16 cellular contexts compared by ENCODE assay signal in the genomic region with DNA sequence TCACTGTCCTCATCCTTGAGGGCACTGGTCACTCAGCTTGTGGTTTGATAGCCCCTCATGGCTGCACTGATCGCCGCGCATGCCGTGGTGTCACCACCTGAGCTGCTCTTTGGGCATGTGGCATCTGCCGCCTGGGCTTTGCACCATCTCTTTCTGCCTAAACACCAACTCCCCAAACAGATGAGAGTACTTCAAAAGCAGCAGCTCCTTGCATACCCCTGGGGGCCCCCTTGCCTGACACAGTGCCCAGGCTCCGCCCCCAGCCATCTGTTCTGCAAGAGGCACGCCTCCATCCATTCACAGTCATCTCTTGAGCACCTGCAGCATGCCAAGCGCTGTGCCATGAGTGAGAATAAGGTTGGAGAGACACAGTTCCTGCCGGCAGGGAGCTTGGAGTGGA.
A peak's percentile ranks its signal among the peaks of the same experiment; 100 is the strongest.
DNase-seq lines count a peak whose midpoint lies in the region; ATAC-seq, FAIRE-seq and TF ChIP-seq lines count a peak whose summit lies in the region.
"Had no signal": no experiment of that assay in that cellular context is flagged by ENCODE, and none has a peak within 500 bp of the region (broad histone marks: within the 10 kb centered on the region; RNA-seq: fewer than 3 reads in every experiment).

No MANE protein-coding gene starts in this region.

- TF ChIP-seq CTCF in D721Med (IDR thresholded peaks at IDR 0.05; ENCODE audit: insufficient read depth, missing control alignments) = no peak
- TF ChIP-seq CTCF in DND-41 (IDR thresholded peaks at IDR 0.05; ENCODE audit: borderline replicate concordance, extremely low read depth, low read length, poor library complexity, severe bottlenecking) = no peak
- no peak for TF ChIP-seq CTCF in nephron progenitor cell (IDR thresholded peaks at IDR 0.05)
- TF ChIP-seq CTCF in A673 (conservative IDR thresholded peaks at IDR 0.05; ENCODE audit: low read depth, low read length) = no peak

- no TSS peak for BruUV-seq in A673 (replicated peaks; lab: Mats Ljungman, UMichigan)

- POLR2A ChIA-PET in A673 (lab: Charles Lee; ENCODE audit: low non-redundant PET) = no interaction called here

- no peaks in the 10 kb centered on the region for H3K36me3 Mint-ChIP-seq in nephron progenitor cell (ENCODE audit: low read depth)
- H3K36me3 Mint-ChIP-seq: CD14-positive monocyte, memory B cell, T-cell had no signal

- no peaks in the 10 kb centered on the region for H3K79me2 ChIP-seq in DND-41 (ENCODE audit: insufficient read depth, low read length)

- no peak overlapping the region for H3K9ac ChIP-seq in DND-41 (ENCODE audit: low read depth, low read length)

- peak overlapping the region; percentile 21; the same call in 1 of the 2 replicates for H3K4me2 ChIP-seq in DND-41 (ENCODE audit: insufficient read depth, low read length)

- no peaks in the 10 kb centered on the region for H3K9me3 Mint-ChIP-seq in nephron progenitor cell
- H3K9me3 Mint-ChIP-seq: memory B cell, T-cell had no signal

- H3K4me1 ChIP-seq in DND-41 (ENCODE audit: insufficient read depth, low read length) = peaks cover 18% of the 10 kb centered on the region
- no peaks in the 10 kb centered on the region for H3K4me1 ChIP-seq in A673 (ENCODE audit: insufficient read depth, low read length, poor library complexity, severe bottlenecking)

- no peak overlapping the region for H3K4me3 Mint-ChIP-seq in nephron progenitor cell
- H3K4me3 Mint-ChIP-seq: CD14-positive monocyte, memory B cell, T-cell had no signal

- no peaks in the 10 kb centered on the region for H3K27me3 ChIP-seq in DND-41 (ENCODE audit: insufficient read depth, low read length, poor library complexity)
- no peaks in the 10 kb centered on the region for H3K27me3 ChIP-seq in A673 (replicated peaks; ENCODE audit: insufficient read depth, low read depth, low read length, poor library complexity)

- peaks cover 17% of the 10 kb centered on the region for H3K27me3 Mint-ChIP-seq in nephron progenitor cell (ENCODE audit: low read depth, poor library complexity)
- H3K27me3 Mint-ChIP-seq: memory B cell had no signal

- CTCF ChIA-PET in A673 (lab: Charles Lee) = no interaction called here

- no peak overlapping the region for H3K27ac Mint-ChIP-seq in nephron progenitor cell
- H3K27ac Mint-ChIP-seq: memory B cell, T-cell had no signal

- no peaks in the 10 kb centered on the region for H3K9me3 ChIP-seq in DND-41 (ENCODE audit: insufficient read depth, low read length, severe bottlenecking)
- no peaks in the 10 kb centered on the region for H3K9me3 ChIP-seq in A673 (ENCODE audit: low read depth, low read length, poor library complexity, severe bottlenecking)

- peak; percentile 53 for DNase-seq in D721Med (ENCODE audit: insufficient read length, low spot score)
- peak; percentile 85 for DNase-seq in DND-41
- peak; percentile 83 for DNase-seq in NCI-H69 (lab: John Stamatoyannopoulos, UW)
- peak; percentile 38 for DNase-seq in nephron progenitor cell
- no peak for DNase-seq in A673 (ENCODE audit: low spot score)
- DNase-seq in OCI-M2 (lab: John Stamatoyannopoulos, UW; ENCODE audit: unreplicated experiment) = no peak
- no peak for DNase-seq in left lobe of liver (ENCODE audit: low spot score)
- DNase-seq: central memory CD4-positive, alpha-beta T cell; NCI-H1048; NCI-H748 treated with DMSO at 0.1 percent for 48 hours; stimulated activated naive CD4-positive, alpha-beta T cell treated with Interleukin-2 at 50 U/mL for 16 hours had no signal

- H3K4me3 ChIP-seq in DND-41 (ENCODE audit: low read depth in 1 of 2, low read length in 2 of 2) (no peak overlapping the region), A673 (ENCODE audit: low read depth, low read length, poor library complexity, severe bottlenecking) (no peak overlapping the region)

- intact Hi-C loops in A673 (cut with micrococcal nuclease; ENCODE audit: unreplicated experiment) = no loop called here

- no peaks in the 10 kb centered on the region for H4K20me1 ChIP-seq in DND-41 (ENCODE audit: insufficient read depth, low read length)

- peak; percentile 99 for ATAC-seq in DND-41 (ENCODE audit: insufficient read depth, low read depth)
- no peak for ATAC-seq in left lobe of liver
- ATAC-seq: T-cell had no signal

- FAIRE-seq in D721Med (lab: Jason Lieb, UNC) = no peak
- FAIRE-seq: endometrium, GM12892 had no signal

- H2AFZ ChIP-seq in DND-41 (ENCODE audit: low read depth, low read length) = no peak overlapping the region

- H3K36me3 ChIP-seq in DND-41 (ENCODE audit: insufficient read depth, low read length) = no peaks in the 10 kb centered on the region
- H3K36me3 ChIP-seq in A673 (ENCODE audit: insufficient read depth, low read length, poor library complexity, severe bottlenecking) = no peaks in the 10 kb centered on the region

- H3K4me1 Mint-ChIP-seq in nephron progenitor cell = peaks cover 35% of the 10 kb centered on the region
- H3K4me1 Mint-ChIP-seq: CD14-positive monocyte, T-cell had no signal

- H3K27ac ChIP-seq in DND-41 (ENCODE audit: low read length) (no peak overlapping the region), A673 (ENCODE audit: low read depth, low read length, poor library complexity, severe bottlenecking) (no peak overlapping the region)

Comparison
In these comparisons a context has a peak if more than half of its experiments do, and no peak if none do; other contexts are left out.
1. DNase-seq: peak in D721Med (single experiment), DND-41 (single experiment), NCI-H69 (single experiment) and nephron progenitor cell (single experiment); none in A673 (single experiment), OCI-M2 (single experiment) and left lobe of liver (single experiment).